8 cellular contexts compared by ENCODE assay signal in the genomic region with DNA sequence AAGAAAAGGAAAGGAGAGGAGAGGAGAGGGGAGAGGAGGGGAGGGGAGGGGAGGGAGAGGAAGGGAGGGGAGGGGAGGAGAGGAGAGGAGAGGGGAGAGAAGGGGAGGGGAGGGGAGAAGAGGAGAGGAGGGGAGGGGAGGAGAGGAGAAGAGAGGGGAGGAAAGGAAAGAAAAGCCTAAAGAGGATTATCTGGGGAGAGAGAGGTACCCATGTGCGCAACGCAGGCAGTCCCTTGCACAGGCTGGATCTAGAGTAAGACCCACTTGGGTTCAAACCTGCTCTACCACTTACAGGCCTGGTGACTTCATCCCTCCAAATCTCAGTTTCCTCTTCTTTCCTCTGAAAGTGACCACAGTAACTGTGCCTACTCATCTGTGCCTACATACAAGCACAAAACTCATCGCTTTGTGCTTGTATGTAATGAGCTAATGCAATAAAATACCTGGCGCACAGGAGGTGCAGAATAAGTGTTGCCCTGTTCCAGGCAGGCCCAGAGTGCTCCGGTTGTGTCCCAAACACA. TPM values are rescaled to one million over a fixed set of nuclear protein-coding genes. Genes with fewer than 3 reads are reported as not detected.
DNase-seq lines count a peak whose midpoint lies in the region; ATAC-seq and TF ChIP-seq lines count a peak whose summit lies in the region.

No MANE protein-coding gene starts in this region.

- H3K4me3 ChIP-seq in SJSA1 (peak overlapping the region; percentile 86; the same call in 1 of the 2 replicates), fibroblast of lung (replicated peaks in 1 of 4; ENCODE audit: control extremely low read depth in 1 of 4, insufficient read depth in 1 of 4, low read depth in 3 of 4, low read length in 4 of 4) (no peak overlapping the region), stomach smooth muscle (ENCODE audit: low read length in 2 of 2) (peak overlapping the region; percentile 18 to 91)

- H3K4me2 ChIP-seq in fibroblast of lung (ENCODE audit: extremely low read depth, insufficient read depth, low read length): no peak overlapping the region

- no peaks in the 10 kb centered on the region for H3K27me3 Mint-ChIP-seq in activated CD8-positive, alpha-beta memory T cell treated with anti-CD3 and anti-CD28 coated beads, Interleukin-2, amount 10 ng/mL, durations not matched to agents 7 days and 5 days

- TF ChIP-seq CTCF in fibroblast of lung (conservative IDR thresholded peaks at IDR 0.05 in 1 of 2, IDR thresholded peaks at IDR 0.05 in 1 of 2; ENCODE audit: low read depth in 1 of 2, low read length in 2 of 2): no peak

- peak; percentile 6 for ATAC-seq in activated CD8-positive, alpha-beta memory T cell treated with anti-CD3 and anti-CD28 coated beads, Interleukin-2, amount 10 ng/mL, durations not matched to agents 7 days and 5 days
- ATAC-seq in GM21737 (IDR thresholded peaks at IDR 0.05; ENCODE audit: unreplicated experiment) (no peak), GM19397 (IDR thresholded peaks at IDR 0.05; ENCODE audit: unreplicated experiment) (no peak), GM21526 (IDR thresholded peaks at IDR 0.05; ENCODE audit: low FRiP score, unreplicated experiment) (no peak)

- H3K27ac ChIP-seq in SJSA1: no peak overlapping the region
- peak overlapping the region; percentile 34 for H3K27ac ChIP-seq in fibroblast of lung (ENCODE audit: insufficient read depth, low read length)
- no peak overlapping the region for H3K27ac ChIP-seq in stomach smooth muscle (ENCODE audit: low read length)

- no peak overlapping the region for H2AFZ ChIP-seq in fibroblast of lung (ENCODE audit: low read length)

- no peak for DNase-seq in activated CD8-positive, alpha-beta memory T cell treated with anti-CD3 and anti-CD28 coated beads, Interleukin-2, amount 10 ng/mL, durations not matched to agents 7 days and 5 days
- no peak for DNase-seq in activated CD8-positive, alpha-beta memory T cell treated with anti-CD3 and anti-CD28 coated beads, Interleukin-2, amount 50 U/mL, for 4 hours
- no peak for DNase-seq in SJSA1 (ENCODE audit: low read depth in 1 of 2, low spot score in 2 of 2)
- DNase-seq in fibroblast of lung (ENCODE audit: low read depth in 2 of 2): no peak

- H3K36me3 ChIP-seq in SJSA1: peaks cover 25% of the 10 kb centered on the region
- no peaks in the 10 kb centered on the region for H3K36me3 ChIP-seq in fibroblast of lung (ENCODE audit: control insufficient read depth, insufficient read depth, low read length)
- peaks cover 0 to 2% of the 10 kb centered on the region in 2 donors for H3K36me3 ChIP-seq in stomach smooth muscle (ENCODE audit: control insufficient read depth in 2 of 2, insufficient read depth in 2 of 2, low read length in 2 of 2)

- H3K27me3 ChIP-seq in SJSA1 (replicated peaks) (no peaks in the 10 kb centered on the region), fibroblast of lung (ENCODE audit: control insufficient read depth, insufficient read depth, low read length) (no peaks in the 10 kb centered on the region), stomach smooth muscle (ENCODE audit: control insufficient read depth in 1 of 2, insufficient read depth in 2 of 2, low read length in 2 of 2) (no peaks in the 10 kb centered on the region)

- H3K27ac Mint-ChIP-seq in activated CD8-positive, alpha-beta memory T cell treated with anti-CD3 and anti-CD28 coated beads, Interleukin-2, amount 10 ng/mL, durations not matched to agents 7 days and 5 days: peak overlapping the region; percentile 78

- no peaks in the 10 kb centered on the region for H3K9me3 ChIP-seq in SJSA1 (replicated peaks)
- H3K9me3 ChIP-seq in fibroblast of lung (ENCODE audit: control insufficient read depth, insufficient read depth, low read depth, low read length): no peaks in the 10 kb centered on the region
- no peaks in the 10 kb centered on the region for H3K9me3 ChIP-seq in stomach smooth muscle (ENCODE audit: control insufficient read depth in 2 of 2, low read length in 2 of 2)

- H3K79me2 ChIP-seq in fibroblast of lung (ENCODE audit: control insufficient read depth, insufficient read depth, low read length): peaks cover 20% of the 10 kb centered on the region

- no peaks in the 10 kb centered on the region for H3K9me3 Mint-ChIP-seq in activated CD8-positive, alpha-beta memory T cell treated with anti-CD3 and anti-CD28 coated beads, Interleukin-2, amount 10 ng/mL, durations not matched to agents 7 days and 5 days (ENCODE audit: low read depth)

- no peaks in the 10 kb centered on the region for H4K20me1 ChIP-seq in fibroblast of lung (ENCODE audit: control insufficient read depth, extremely low read depth, insufficient read depth, low read length)

- H3K4me3 Mint-ChIP-seq in activated CD8-positive, alpha-beta memory T cell treated with anti-CD3 and anti-CD28 coated beads, Interleukin-2, amount 10 ng/mL, durations not matched to agents 7 days and 5 days: peak overlapping the region; percentile 79

- CTCF ChIA-PET in activated CD8-positive, alpha-beta memory T cell treated with anti-CD3 and anti-CD28 coated beads, Interleukin-2, amount 10 ng/mL, durations not matched to agents 7 days and 5 days (lab: Charles Lee): interaction anchor here (0.8 to 2.4 kb wide), 9 partner anchors 14 to 223 kb away, joined by 3 to 12 read pairs (median 6); a partner anchor contains a TSS

- H3K4me1 Mint-ChIP-seq in activated CD8-positive, alpha-beta memory T cell treated with anti-CD3 and anti-CD28 coated beads, Interleukin-2, amount 10 ng/mL, durations not matched to agents 7 days and 5 days: peaks cover 36% of the 10 kb centered on the region

- H3K9ac ChIP-seq in fibroblast of lung (ENCODE audit: insufficient read depth, low read length) (no peak overlapping the region), stomach smooth muscle (ENCODE audit: low read length in 2 of 2) (no peak overlapping the region)

- H3K36me3 Mint-ChIP-seq in activated CD8-positive, alpha-beta memory T cell treated with anti-CD3 and anti-CD28 coated beads, Interleukin-2, amount 10 ng/mL, durations not matched to agents 7 days and 5 days: peaks cover 5% of the 10 kb centered on the region

- H3K4me1 ChIP-seq in SJSA1 (replicated peaks) (peaks cover 33% of the 10 kb centered on the region), fibroblast of lung (ENCODE audit: control insufficient read depth, extremely low read depth, insufficient read depth, low read length) (peaks cover 4% of the 10 kb centered on the region), stomach smooth muscle (ENCODE audit: control insufficient read depth, insufficient read depth, low read length) (peaks cover 35% of the 10 kb centered on the region)

RNA-seq across cellular contexts. Expression of a gene that starts 0.8 kb away (rescaled TPM):
- 10 to 100 TPM; 67.3 to 69.1 TPM for total RNA-seq in activated CD8-positive, alpha-beta memory T cell treated with anti-CD3 and anti-CD28 coated beads, Interleukin-2, amount 10 ng/mL, durations not matched to agents 7 days and 5 days
- 8.1 and 9.0 TPM in 2 replicates for total RNA-seq in SJSA1 (2014; rRNA removed; shearing (Covaris generic))
- 15.9 and 18.3 TPM in 2 replicates for total RNA-seq in fibroblast of lung
- 10.5 and 13.1 TPM in 2 replicates for polyA plus RNA-seq in fibroblast of lung
- polyA plus RNA-seq in fibroblast of lung (2012): 43.8 and 63.9 TPM in 2 replicates
- 141 and 172 TPM in 2 replicates for polyA minus RNA-seq in fibroblast of lung (ENCODE audit: low replicate concordance)

RNA-seq across cellular contexts. Expression of a gene that starts 30.4 kb away (rescaled TPM):
- total RNA-seq in activated CD8-positive, alpha-beta memory T cell treated with anti-CD3 and anti-CD28 coated beads, Interleukin-2, amount 10 ng/mL, durations not matched to agents 7 days and 5 days: under 1 TPM; 0.02 to 0.18 TPM
- not detected in 2 replicates for total RNA-seq in SJSA1 (2014; rRNA removed; shearing (Covaris generic))
- total RNA-seq in fibroblast of lung: under 0.01 TPM in 2 replicates
- polyA plus RNA-seq in fibroblast of lung: 0.27 and 0.28 TPM in 2 replicates
- polyA plus RNA-seq in fibroblast of lung (2012): 0.37 TPM in 2 replicates
- 0.86 and 1.8 TPM in 2 replicates for polyA minus RNA-seq in fibroblast of lung (ENCODE audit: low replicate concordance)

RNA-seq across cellular contexts. Expression of a gene that starts 32.8 kb away (rescaled TPM):
- 10 to 100 TPM; 58.4 to 70.6 TPM for total RNA-seq in activated CD8-positive, alpha-beta memory T cell treated with anti-CD3 and anti-CD28 coated beads, Interleukin-2, amount 10 ng/mL, durations not matched to agents 7 days and 5 days
- total RNA-seq in SJSA1 (2014; rRNA removed; shearing (Covaris generic)): 0.63 TPM in 1 of 2 replicates, not detected in the other
- total RNA-seq in fibroblast of lung: under 0.01 and 0.33 TPM in 2 replicates
- polyA plus RNA-seq in fibroblast of lung: 0.07 and 0.16 TPM in 2 replicates
- polyA plus RNA-seq in fibroblast of lung (2012): 0.54 and 0.78 TPM in 2 replicates
- 0.07 and 1.8 TPM in 2 replicates for polyA minus RNA-seq in fibroblast of lung (ENCODE audit: low replicate concordance)

Comparison
In these comparisons a context has a peak if more than half of its experiments do, and no peak if none do; other contexts are left out.
1. H3K4me3 ChIP-seq: peak in SJSA1 (single experiment) and stomach smooth muscle (2 of 2); none in fibroblast of lung (0 of 4).
2. RNA of a gene that starts 32.8 kb away (total RNA-seq): 58.4 to 70.6 TPM in activated CD8-positive, alpha-beta memory T cell treated with anti-CD3 and anti-CD28 coated beads, Interleukin-2, amount 10 ng/mL, durations not matched to agents 7 days and 5 days; 0.63 TPM in SJSA1 and under 0.01 to 0.33 TPM in fibroblast of lung; every median in the first group is over 10 times any median in the second.